Comparison of ENCODE assay signal across 8 cellular contexts in genomic region chr12:47032644-47033043, GRCh38. TPM values are rescaled to one million over a fixed set of nuclear protein-coding genes. Genes with fewer than 3 reads are reported as not detected.
DNase-seq lines count a peak whose midpoint lies in the region; TF ChIP-seq lines count a peak whose summit lies in the region.

No MANE protein-coding gene starts in this region.

- H3K27ac ChIP-seq in Karpas-422 (ENCODE audit: low read length) (no peak overlapping the region), SU-DHL-6 (ENCODE audit: low read depth, low read length) (no peak overlapping the region), fibroblast of lung (ENCODE audit: insufficient read depth, low read length) (no peak overlapping the region)

- no peaks in the 10 kb centered on the region for H3K79me2 ChIP-seq in Karpas-422 (ENCODE audit: low read length)
- H3K79me2 ChIP-seq in SU-DHL-6 (ENCODE audit: insufficient read depth, low read length), result no peaks in the 10 kb centered on the region
- H3K79me2 ChIP-seq in fibroblast of lung (ENCODE audit: control insufficient read depth, insufficient read depth, low read length), result no peaks in the 10 kb centered on the region

- no peaks in the 10 kb centered on the region for H3K9me2 ChIP-seq in Karpas-422 (replicated peaks; ENCODE audit: insufficient read depth, low read length)
- no peaks in the 10 kb centered on the region for H3K9me2 ChIP-seq in SU-DHL-6 (replicated peaks; ENCODE audit: insufficient read depth, low read length)

- H3K9me3 ChIP-seq in Karpas-422 (ENCODE audit: low read length) (no peaks in the 10 kb centered on the region), SU-DHL-6 (ENCODE audit: insufficient read depth, low read length) (no peaks in the 10 kb centered on the region), fibroblast of lung (ENCODE audit: control insufficient read depth, insufficient read depth, low read depth, low read length) (no peaks in the 10 kb centered on the region), neuron (ENCODE audit: low read length) (no peaks in the 10 kb centered on the region)

- no peak overlapping the region for H2AFZ ChIP-seq in Karpas-422 (ENCODE audit: low read length)
- peak overlapping the region; percentile 15 for H2AFZ ChIP-seq in SU-DHL-6 (ENCODE audit: low read depth, low read length, severe bottlenecking)
- H2AFZ ChIP-seq in fibroblast of lung (ENCODE audit: low read length), result no peak overlapping the region
- peak overlapping the region; percentile 53 for H2AFZ ChIP-seq in neuron (ENCODE audit: low read depth, low read length)

- H3K4me3 ChIP-seq in Karpas-422 (ENCODE audit: low read length) (no peak overlapping the region), SU-DHL-6 (ENCODE audit: insufficient read depth, low read length, poor library complexity, severe bottlenecking) (no peak overlapping the region), fibroblast of lung (replicated peaks in 1 of 4; ENCODE audit: control extremely low read depth in 1 of 4, insufficient read depth in 1 of 4, low read depth in 3 of 4, low read length in 4 of 4) (no peak overlapping the region), neuron (ENCODE audit: low read length) (no peak overlapping the region)

- no peaks in the 10 kb centered on the region for H3F3A ChIP-seq in SU-DHL-6 (ENCODE audit: insufficient read depth)

- TF ChIP-seq CTCF in SU-DHL-6 (IDR thresholded peaks at IDR 0.05; ENCODE audit: insufficient read depth, low read length, poor library complexity, severe bottlenecking) (peak; percentile 13), fibroblast of lung (conservative IDR thresholded peaks at IDR 0.05 in 1 of 2, IDR thresholded peaks at IDR 0.05 in 1 of 2; ENCODE audit: low read depth in 1 of 2, low read length in 2 of 2) (peak; percentile 46 to 55)

- H4K20me1 ChIP-seq in Karpas-422 (ENCODE audit: insufficient read depth, low read depth, low read length) (no peaks in the 10 kb centered on the region), SU-DHL-6 (ENCODE audit: low read depth, low read length) (no peaks in the 10 kb centered on the region), fibroblast of lung (ENCODE audit: control insufficient read depth, extremely low read depth, insufficient read depth, low read length) (no peaks in the 10 kb centered on the region)

- H3K9ac ChIP-seq in Karpas-422 (ENCODE audit: low read length) (no peak overlapping the region), SU-DHL-6 (ENCODE audit: low read length) (no peak overlapping the region), fibroblast of lung (ENCODE audit: insufficient read depth, low read length) (no peak overlapping the region)

- peak; percentile 50 for DNase-seq in NCI-H82 (lab: John Stamatoyannopoulos, UW)
- no peak for DNase-seq in NCI-H82 treated with DMSO at 0.1 percent for 48 hours (lab: John Stamatoyannopoulos, UW; ENCODE audit: unreplicated experiment)
- peak; percentile 81 for DNase-seq in Karpas-422
- peak; percentile 66 to 78 for DNase-seq in fibroblast of lung (ENCODE audit: low read depth in 2 of 2)
- DNase-seq in GOT3 (lab: John Stamatoyannopoulos, UW), result no peak
- DNase-seq in DMS79 (lab: John Stamatoyannopoulos, UW), result no peak

- no peaks in the 10 kb centered on the region for H3K4me1 ChIP-seq in Karpas-422 (ENCODE audit: low read length)
- no peaks in the 10 kb centered on the region for H3K4me1 ChIP-seq in fibroblast of lung (ENCODE audit: control insufficient read depth, extremely low read depth, insufficient read depth, low read length)
- H3K4me1 ChIP-seq in neuron (ENCODE audit: insufficient read depth, low read length), result no peaks in the 10 kb centered on the region

- no peaks in the 10 kb centered on the region for H3K27me3 ChIP-seq in Karpas-422 (ENCODE audit: low read length)
- H3K27me3 ChIP-seq in SU-DHL-6 (ENCODE audit: low read length), result no peaks in the 10 kb centered on the region
- no peaks in the 10 kb centered on the region for H3K27me3 ChIP-seq in fibroblast of lung (ENCODE audit: control insufficient read depth, insufficient read depth, low read length)
- no peaks in the 10 kb centered on the region for H3K27me3 ChIP-seq in neuron (ENCODE audit: insufficient read depth, low read length)

- H3K36me3 ChIP-seq in Karpas-422 (ENCODE audit: insufficient read depth, low read length) (no peaks in the 10 kb centered on the region), SU-DHL-6 (ENCODE audit: low read length) (no peaks in the 10 kb centered on the region), fibroblast of lung (ENCODE audit: control insufficient read depth, insufficient read depth, low read length) (no peaks in the 10 kb centered on the region), neuron (ENCODE audit: insufficient read depth, low read length) (no peaks in the 10 kb centered on the region)

- no peak overlapping the region for H3K4me2 ChIP-seq in Karpas-422 (ENCODE audit: low read depth, low read length, poor library complexity, severe bottlenecking)
- H3K4me2 ChIP-seq in SU-DHL-6 (ENCODE audit: low read depth, low read length, poor library complexity, severe bottlenecking), result no peak overlapping the region
- H3K4me2 ChIP-seq in fibroblast of lung (ENCODE audit: extremely low read depth, insufficient read depth, low read length), result no peak overlapping the region

RNA-seq across cellular contexts. Expression of gene PCED1B, which starts 46.8 kb away (rescaled TPM):
- total RNA-seq in Karpas-422 (2014; rRNA removed; shearing (Covaris generic); ENCODE audit: low replicate concordance), result 22.8 and 39.8 TPM in 2 replicates
- 0.26 and 0.33 TPM in 2 replicates for total RNA-seq in fibroblast of lung
- polyA plus RNA-seq in fibroblast of lung, result 0.49 and 0.83 TPM in 2 replicates
- polyA plus RNA-seq in fibroblast of lung (2012), result 0.80 and 1.0 TPM in 2 replicates
- polyA minus RNA-seq in fibroblast of lung (ENCODE audit: low replicate concordance), result 1.7 and 6.7 TPM in 2 replicates

RNA-seq across cellular contexts. Expression of gene AMIGO2, which starts 47.1 kb away (rescaled TPM):
- total RNA-seq in Karpas-422 (2014; rRNA removed; shearing (Covaris generic); ENCODE audit: low replicate concordance), result 1.2 and 1.8 TPM in 2 replicates
- total RNA-seq in fibroblast of lung, result 2.3 and 6.9 TPM in 2 replicates
- 8.6 and 12.4 TPM in 2 replicates for polyA plus RNA-seq in fibroblast of lung
- polyA plus RNA-seq in fibroblast of lung (2012), result 6.3 and 8.1 TPM in 2 replicates
- polyA minus RNA-seq in fibroblast of lung (ENCODE audit: low replicate concordance), result 1.1 and 3.5 TPM in 2 replicates

Comparison
In these comparisons a context has a peak if more than half of its experiments do, and no peak if none do; other contexts are left out.
1. DNase-seq: peak in NCI-H82 (single experiment), Karpas-422 (single experiment) and fibroblast of lung (2 of 2); none in NCI-H82 treated with DMSO at 0.1 percent for 48 hours (single experiment), GOT3 (single experiment) and DMS79 (single experiment).
2. H2AFZ ChIP-seq: peak in SU-DHL-6 (single experiment) and neuron (single experiment); none in Karpas-422 (single experiment) and fibroblast of lung (single experiment).
3. RNA of gene PCED1B, which starts 46.8 kb away (total RNA-seq): 22.8 to 39.8 TPM in Karpas-422; 0.26 to 0.33 TPM in fibroblast of lung; every median in the first group is over 10 times any median in the second.